Comparison of ENCODE assay signal across 21 cellular contexts in genomic region chr5:66002415-66002814, GRCh38.
DNase-seq lines count a peak whose midpoint lies in the region; ATAC-seq and TF ChIP-seq lines count a peak whose summit lies in the region.
"Had no signal": no experiment of that assay in that cellular context is flagged by ENCODE, and none has a peak within 500 bp of the region (broad histone marks: within the 10 kb centered on the region; RNA-seq: fewer than 3 reads in every experiment).

No MANE protein-coding gene starts in this region.

- intact Hi-C loops in natural killer cell (cut with micrococcal nuclease) (no loop called here), testis (cut with DNase I; ENCODE audit: low total_unique reads) (no loop called here)

- no peak overlapping the region for H2BK120ac ChIP-seq in mesenchymal stem cell (ENCODE audit: low read depth, low read length)

- no peak overlapping the region for H3K4ac ChIP-seq in mesenchymal stem cell (ENCODE audit: low read depth in 1 of 2, low read length in 2 of 2)

- peaks cover 9% of the 10 kb centered on the region for H3K79me1 ChIP-seq in mesenchymal stem cell (replicated peaks; ENCODE audit: low read length, poor library complexity, severe bottlenecking)

- H3K4me3 Mint-ChIP-seq in T-cell (peak overlapping the region in 1 of 3 donors; percentile 19), natural killer cell (peak overlapping the region; percentile 54)
- H3K4me3 Mint-ChIP-seq: IgD-negative memory B cell, neural crest cell had no signal

- H2AFZ ChIP-seq in mesenchymal stem cell (ENCODE audit: low read depth, low read length): no peak overlapping the region

- H3K23ac ChIP-seq in mesenchymal stem cell (ENCODE audit: low read length in 2 of 2): no peak overlapping the region

- DNase-seq in activated CD4-positive, CD25-positive, alpha-beta regulatory T cell treated with anti-CD3 and anti-CD28 coated beads, Interleukin-2, amount 50 U/mL, for 72 hours: no peak
- DNase-seq in T-cell (no peak), natural killer cell (no peak), testis (no peak), mesenchymal stem cell (no peak)
- DNase-seq: activated CD4-positive, alpha-beta T cell treated with anti-CD3 and anti-CD28 coated beads for 1 hour; anterior cingulate cortex; BE2C; DMS153; hippocampal formation; kidney; NCI-H2107; OCI-M1; SJCRH30; upper lobe of right lung had no signal

- H3K9me3 Mint-ChIP-seq in T-cell (peaks cover 0 to 9% (median 0%) of the 10 kb centered on the region in 3 donors), natural killer cell (no peaks in the 10 kb centered on the region)

- H2BK5ac ChIP-seq in mesenchymal stem cell (ENCODE audit: low read depth, low read length, poor library complexity, severe bottlenecking): no peak overlapping the region

- H3K27ac ChIP-seq in testis (no peak overlapping the region), mesenchymal stem cell (ENCODE audit: low read length, poor library complexity, severe bottlenecking) (no peak overlapping the region)
- H3K27ac ChIP-seq: 22Rv1, SJCRH30, upper lobe of right lung had no signal

- H3K36me3 ChIP-seq in testis (ENCODE audit: low read depth, missing control alignments) (no peaks in the 10 kb centered on the region), mesenchymal stem cell (ENCODE audit: control insufficient read depth in 1 of 2, insufficient read depth in 2 of 2, low read depth in 1 of 2, low read length in 2 of 2) (peaks cover 9 to 20% of the 10 kb centered on the region in 2 experiments)
- H3K36me3 ChIP-seq: BE2C, SJCRH30, upper lobe of right lung had no signal

- H2AK5ac ChIP-seq in mesenchymal stem cell (ENCODE audit: low read length, severe bottlenecking): no peak overlapping the region

- H3K18ac ChIP-seq in mesenchymal stem cell (ENCODE audit: low read depth in 1 of 2, low read length in 2 of 2): no peak overlapping the region

- peak overlapping the region; percentile 19 to 20 for H3K27ac Mint-ChIP-seq in T-cell
- peak overlapping the region; percentile 40 to 75 for H3K27ac Mint-ChIP-seq in natural killer cell

- H3K27me3 Mint-ChIP-seq in T-cell (no peaks in the 10 kb centered on the region), natural killer cell (ENCODE audit: low read depth in 2 of 2) (no peaks in the 10 kb centered on the region)
- H3K27me3 Mint-ChIP-seq: IgD-negative memory B cell had no signal

- H3K9me3 ChIP-seq in testis: no peaks in the 10 kb centered on the region
- H3K9me3 ChIP-seq in mesenchymal stem cell (ENCODE audit: control insufficient read depth, low read length): no peaks in the 10 kb centered on the region
- H3K9me3 ChIP-seq: BE2C, upper lobe of right lung had no signal

- CTCF ChIA-PET in T-cell (lab: Charles Lee): no interaction called here

- whole genome bisulfite sequencing in testis, 2 donors: 79 to 84% methylated on average over 2 of the region's 2 CpGs
- WGBS in mesenchymal stem cell: 96% methylated on average over 1 of the region's 2 CpGs

- H3K4me1 ChIP-seq in testis (no peaks in the 10 kb centered on the region), mesenchymal stem cell (ENCODE audit: control insufficient read depth, insufficient read depth, low read depth, low read length) (no peaks in the 10 kb centered on the region)
- H3K4me1 ChIP-seq: BE2C, SJCRH30, upper lobe of right lung had no signal

- H3K27me3 ChIP-seq in testis (no peaks in the 10 kb centered on the region), mesenchymal stem cell (ENCODE audit: control insufficient read depth in 1 of 2, insufficient read depth in 1 of 2, low read length in 2 of 2) (no peaks in the 10 kb centered on the region)
- H3K27me3 ChIP-seq: BE2C, SJCRH30, upper lobe of right lung had no signal

- TF ChIP-seq CTCF in natural killer cell (IDR thresholded peaks at IDR 0.05): no peak
- TF ChIP-seq CTCF in testis (IDR thresholded peaks at IDR 0.05): no peak

- no peak overlapping the region for H2BK15ac ChIP-seq in mesenchymal stem cell (ENCODE audit: low read depth, poor library complexity, severe bottlenecking)

- peak; percentile 70 to 86 for ATAC-seq in activated CD4-positive, CD25-positive, alpha-beta regulatory T cell treated with anti-CD3 and anti-CD28 coated beads, Interleukin-2, amount 50 U/mL, for 24 hours
- ATAC-seq in GM21529 (IDR thresholded peaks at IDR 0.05; ENCODE audit: unreplicated experiment): peak; percentile 62
- ATAC-seq in T-cell (replicated peaks in 1 of 4): no peak
- ATAC-seq in natural killer cell: peak in 2 of 3 donors; percentile 21 to 36
- ATAC-seq in GM21528 (IDR thresholded peaks at IDR 0.05; ENCODE audit: low FRiP score, unreplicated experiment): no peak
- ATAC-seq: upper lobe of right lung had no signal

- H3K4me3 ChIP-seq in testis (no peak overlapping the region), mesenchymal stem cell (ENCODE audit: insufficient read depth in 1 of 2, low read depth in 1 of 2, low read length in 2 of 2) (no peak overlapping the region)
- H3K4me3 ChIP-seq: SJCRH30, upper lobe of right lung had no signal

- no peak overlapping the region for H4K91ac ChIP-seq in mesenchymal stem cell (ENCODE audit: low read length)

- no peak for TF ChIP-seq POLR2A in testis (IDR thresholded peaks at IDR 0.05)

- H3K14ac ChIP-seq in mesenchymal stem cell (ENCODE audit: low read length in 2 of 2): no peak overlapping the region

- H3K4me2 ChIP-seq in mesenchymal stem cell (ENCODE audit: low read length, poor library complexity, severe bottlenecking): no peak overlapping the region

- POLR2A ChIA-PET in T-cell (lab: Charles Lee): interaction anchor here (0.5 kb wide), 2 partner anchors 116 to 437 kb away, joined by 3 to 8 read pairs; no protein-coding TSS in a partner anchor

- H4K8ac ChIP-seq in mesenchymal stem cell (ENCODE audit: low read length): no peak overlapping the region

- H3K36me3 Mint-ChIP-seq in T-cell (peaks cover 51% of the 10 kb centered on the region), natural killer cell (no peaks in the 10 kb centered on the region)

- H3K9ac ChIP-seq in mesenchymal stem cell (ENCODE audit: low read length): no peak overlapping the region

- peaks cover 55 to 67% (median 63%) of the 10 kb centered on the region in 3 donors for H3K4me1 Mint-ChIP-seq in T-cell
- H3K4me1 Mint-ChIP-seq in natural killer cell: peaks cover 58 to 59% of the 10 kb centered on the region in 2 donors
- H3K4me1 Mint-ChIP-seq: neural crest cell had no signal

- no peak overlapping the region for H2BK12ac ChIP-seq in mesenchymal stem cell (ENCODE audit: low read length in 2 of 2)

Comparison
In these comparisons a context has a peak if more than half of its experiments do, and no peak if none do; other contexts are left out.
1. ATAC-seq: peak in activated CD4-positive, CD25-positive, alpha-beta regulatory T cell treated with anti-CD3 and anti-CD28 coated beads, Interleukin-2, amount 50 U/mL, for 24 hours (2 of 2), GM21529 (single experiment) and natural killer cell (2 of 3); none in T-cell (0 of 4) and GM21528 (single experiment).